ENCODE assay signal across 13 cellular contexts in the genomic region with DNA sequence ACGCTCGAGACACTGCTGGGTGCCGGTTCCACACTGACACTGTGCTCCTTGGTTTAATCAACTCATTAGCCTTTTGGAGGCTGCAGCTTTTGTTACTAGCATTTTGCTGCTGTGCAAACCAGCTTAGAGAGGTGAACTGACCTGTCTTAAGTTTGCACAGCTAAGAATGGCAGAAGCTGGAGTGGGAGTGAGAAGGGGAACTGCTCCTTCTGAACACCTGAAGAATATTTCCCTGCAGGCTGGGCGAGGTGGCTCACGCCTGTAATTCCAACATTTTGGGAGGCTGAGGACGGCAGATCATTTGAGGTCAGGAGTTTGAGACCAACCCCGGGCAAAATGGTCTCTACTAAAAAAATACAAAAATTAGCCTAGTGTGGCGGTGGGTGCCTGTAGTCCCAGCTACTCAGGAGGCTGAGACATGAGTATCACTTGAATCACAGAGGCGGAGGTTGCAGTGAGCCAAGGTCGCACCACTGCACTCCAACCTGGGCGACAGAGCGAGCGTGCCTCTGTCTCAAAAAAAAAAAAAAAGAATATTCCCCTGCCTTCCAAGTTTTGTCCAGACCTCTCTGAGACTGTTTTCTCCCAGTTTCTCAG. TPM values are rescaled to one million over a fixed set of nuclear protein-coding genes. Genes with fewer than 3 reads are reported as not detected.
DNase-seq lines count a peak whose midpoint lies in the region; ATAC-seq and TF ChIP-seq lines count a peak whose summit lies in the region.
"Had no signal": no experiment of that assay in that cellular context is flagged by ENCODE, and none has a peak within 500 bp of the region (broad histone marks: within the 10 kb centered on the region; RNA-seq: fewer than 3 reads in every experiment).

No MANE protein-coding gene starts in this region.

- 86% methylated on average over 5 to 13 of the region's 13 CpGs for WGBS in gastroesophageal sphincter (ENCODE audit: low coverage in 1 of 2), 2 donors
- 72% methylated on average over 13 of the region's 13 CpGs for WGBS in suprapubic skin
- 92 to 93% methylated on average over 13 of the region's 13 CpGs for WGBS in aorta, 2 donors

- H3K9me3 Mint-ChIP-seq in activated CD8-positive, alpha-beta T cell treated with anti-CD3 and anti-CD28 coated beads, Interleukin-2, amount 10 ng/mL, durations not matched to agents 7 days and 5 days (ENCODE audit: insufficient read depth): no peaks in the 10 kb centered on the region
- no peaks in the 10 kb centered on the region for H3K9me3 Mint-ChIP-seq in activated CD8-positive, alpha-beta T cell treated with anti-CD3 and anti-CD28 coated beads for 36 hours
- H3K9me3 Mint-ChIP-seq: activated CD4-positive, alpha-beta T cell treated with anti-CD3 and anti-CD28 coated beads, Interleukin-2, amount 10 ng/mL, durations not matched to agents 24 days and 14 days had no signal

- H3K27ac ChIP-seq in RWPE2 (ENCODE audit: poor library complexity, severe bottlenecking) (peak overlapping the region; percentile 87), gastroesophageal sphincter (peak overlapping the region in 3 of 4 donors; percentile 99 to 100 (median 100)), suprapubic skin (peak overlapping the region; percentile 96), aorta (ENCODE audit: low read depth in 1 of 2, low read length in 2 of 2) (no peak overlapping the region)

- H3K27me3 ChIP-seq in RWPE2 (ENCODE audit: insufficient read depth, poor library complexity, severe bottlenecking) (no peaks in the 10 kb centered on the region), gastroesophageal sphincter (no peaks in the 10 kb centered on the region), suprapubic skin (no peaks in the 10 kb centered on the region), aorta (ENCODE audit: control insufficient read depth in 1 of 2, insufficient read depth in 2 of 2, low read length in 1 of 2) (no peaks in the 10 kb centered on the region)

- TF ChIP-seq CTCF in activated CD8-positive, alpha-beta T cell treated with anti-CD3 and anti-CD28 coated beads for 36 hours (IDR thresholded peaks at IDR 0.05): no peak
- TF ChIP-seq CTCF in RWPE2 (IDR thresholded peaks at IDR 0.05; ENCODE audit: poor library complexity, severe bottlenecking): no peak
- no peak for TF ChIP-seq CTCF in gastroesophageal sphincter (IDR thresholded peaks at IDR 0.05)
- TF ChIP-seq CTCF in suprapubic skin (IDR thresholded peaks at IDR 0.05): no peak

- peaks cover 27% of the 10 kb centered on the region for H3K36me3 Mint-ChIP-seq in activated CD8-positive, alpha-beta T cell treated with anti-CD3 and anti-CD28 coated beads, Interleukin-2, amount 10 ng/mL, durations not matched to agents 7 days and 5 days (ENCODE audit: low read depth)
- peaks cover 26% of the 10 kb centered on the region for H3K36me3 Mint-ChIP-seq in activated CD8-positive, alpha-beta T cell treated with anti-CD3 and anti-CD28 coated beads for 36 hours (ENCODE audit: low read depth)

- H3K4me1 ChIP-seq in RWPE2 (ENCODE audit: insufficient read depth, poor library complexity, severe bottlenecking) (no peaks in the 10 kb centered on the region), gastroesophageal sphincter (peaks cover 0 to 30% (median 8%) of the 10 kb centered on the region in 3 donors), suprapubic skin (peaks cover 23% of the 10 kb centered on the region), aorta (ENCODE audit: control insufficient read depth in 1 of 2, insufficient read depth in 2 of 2, low read length in 2 of 2) (no peaks in the 10 kb centered on the region)

- no peak for DNase-seq in activated CD8-positive, alpha-beta T cell treated with anti-CD3 and anti-CD28 coated beads, Interleukin-2, amount 10 ng/mL, durations not matched to agents 7 days and 5 days
- no peak for DNase-seq in activated CD8-positive, alpha-beta T cell treated with anti-CD3 and anti-CD28 coated beads for 36 hours
- DNase-seq in RWPE2 (ENCODE audit: low spot score) (no peak), suprapubic skin (ENCODE audit: low spot score in 2 of 2) (no peak), aorta (no peak), dermis blood vessel endothelial cell (no peak)
- DNase-seq: activated CD4-positive, alpha-beta T cell treated with anti-CD3 and anti-CD28 coated beads, Interleukin-2, amount 10 ng/mL, durations not matched to agents 24 days and 14 days; cortex of kidney; foreskin melanocyte; T-cell had no signal

- H3K4me3 ChIP-seq in RWPE2 (ENCODE audit: severe bottlenecking) (no peak overlapping the region), gastroesophageal sphincter (peak overlapping the region in 1 of 2 donors; percentile 97), suprapubic skin (peak overlapping the region; percentile 75), aorta (ENCODE audit: low read length in 2 of 2) (no peak overlapping the region)

- H3K9me3 ChIP-seq in RWPE2 (ENCODE audit: severe bottlenecking) (no peaks in the 10 kb centered on the region), gastroesophageal sphincter (peaks cover 0 to 4% (median 0%) of the 10 kb centered on the region in 3 donors), suprapubic skin (no peaks in the 10 kb centered on the region), aorta (ENCODE audit: control insufficient read depth, low read length) (no peaks in the 10 kb centered on the region)
- H3K9me3 ChIP-seq: thoracic aorta had no signal

- peak overlapping the region; percentile 63 for H3K27ac Mint-ChIP-seq in activated CD8-positive, alpha-beta T cell treated with anti-CD3 and anti-CD28 coated beads, Interleukin-2, amount 10 ng/mL, durations not matched to agents 7 days and 5 days
- H3K27ac Mint-ChIP-seq in activated CD8-positive, alpha-beta T cell treated with anti-CD3 and anti-CD28 coated beads for 36 hours: no peak overlapping the region

- no peak for ATAC-seq in activated CD8-positive, alpha-beta T cell treated with anti-CD3 and anti-CD28 coated beads, Interleukin-2, amount 10 ng/mL, durations not matched to agents 7 days and 5 days
- ATAC-seq in activated CD8-positive, alpha-beta T cell treated with anti-CD3 and anti-CD28 coated beads for 36 hours: no peak
- ATAC-seq in RWPE2 (ENCODE audit: low read depth) (no peak), gastroesophageal sphincter (no peak), aorta (ENCODE audit: low FRiP score) (no peak), HG02678 (IDR thresholded peaks at IDR 0.05; ENCODE audit: unreplicated experiment) (no peak)
- ATAC-seq: T-cell had no signal

- POLR2A ChIA-PET in activated CD8-positive, alpha-beta T cell treated with anti-CD3 and anti-CD28 coated beads, Interleukin-2, amount 10 ng/mL, durations not matched to agents 7 days and 5 days (lab: Charles Lee): no interaction called here
- POLR2A ChIA-PET in activated CD8-positive, alpha-beta T cell treated with anti-CD3 and anti-CD28 coated beads for 36 hours (lab: Charles Lee): interaction anchor here (1.5 kb wide), 1 partner anchor 12 kb away, joined by 3 read pairs; no protein-coding TSS in a partner anchor

- H3K4me1 Mint-ChIP-seq in activated CD8-positive, alpha-beta T cell treated with anti-CD3 and anti-CD28 coated beads, Interleukin-2, amount 10 ng/mL, durations not matched to agents 7 days and 5 days (ENCODE audit: low read depth): peaks cover 32% of the 10 kb centered on the region
- peaks cover 17% of the 10 kb centered on the region for H3K4me1 Mint-ChIP-seq in activated CD8-positive, alpha-beta T cell treated with anti-CD3 and anti-CD28 coated beads for 36 hours (ENCODE audit: low read depth)

- TF ChIP-seq POLR2A in gastroesophageal sphincter (IDR thresholded peaks at IDR 0.05) (peak in 1 of 2 donors; percentile 4), suprapubic skin (IDR thresholded peaks at IDR 0.05) (no peak)

- H3K36me3 ChIP-seq in RWPE2 (ENCODE audit: low read depth) (peaks cover 28% of the 10 kb centered on the region), gastroesophageal sphincter (peaks cover 0 to 25% of the 10 kb centered on the region in 2 donors), suprapubic skin (peaks cover 19% of the 10 kb centered on the region), aorta (ENCODE audit: control insufficient read depth in 1 of 2, insufficient read depth in 2 of 2, low read length in 1 of 2) (no peaks in the 10 kb centered on the region)

- no peaks in the 10 kb centered on the region for H3K27me3 Mint-ChIP-seq in activated CD8-positive, alpha-beta T cell treated with anti-CD3 and anti-CD28 coated beads, Interleukin-2, amount 10 ng/mL, durations not matched to agents 7 days and 5 days (ENCODE audit: low read depth)
- no peaks in the 10 kb centered on the region for H3K27me3 Mint-ChIP-seq in activated CD8-positive, alpha-beta T cell treated with anti-CD3 and anti-CD28 coated beads for 36 hours
- H3K27me3 Mint-ChIP-seq: activated CD4-positive, alpha-beta T cell treated with anti-CD3 and anti-CD28 coated beads, Interleukin-2, amount 10 ng/mL, durations not matched to agents 24 days and 14 days; T-cell had no signal

- CTCF ChIA-PET in activated CD8-positive, alpha-beta T cell treated with anti-CD3 and anti-CD28 coated beads, Interleukin-2, amount 10 ng/mL, durations not matched to agents 7 days and 5 days (lab: Charles Lee): interaction anchor here (0.8 to 2.6 kb wide), 2 partner anchors 26 to 268 kb away, joined by 3 to 5 read pairs; no protein-coding TSS in a partner anchor
- CTCF ChIA-PET in activated CD8-positive, alpha-beta T cell treated with anti-CD3 and anti-CD28 coated beads for 36 hours (lab: Charles Lee): no interaction called here

- H3K4me3 Mint-ChIP-seq in activated CD8-positive, alpha-beta T cell treated with anti-CD3 and anti-CD28 coated beads, Interleukin-2, amount 10 ng/mL, durations not matched to agents 7 days and 5 days: no peak overlapping the region
- H3K4me3 Mint-ChIP-seq in activated CD8-positive, alpha-beta T cell treated with anti-CD3 and anti-CD28 coated beads for 36 hours: no peak overlapping the region

- intact Hi-C loops in activated CD8-positive, alpha-beta T cell treated with anti-CD3 and anti-CD28 coated beads for 36 hours (cut with micrococcal nuclease): no loop called here
- intact Hi-C loops in aorta (cut with DNase I): loop anchor here (10.0 kb wide), 3 partner anchors 79 to 199 kb away; no protein-coding TSS in a partner anchor

- TF ChIP-seq EP300 in gastroesophageal sphincter (IDR thresholded peaks at IDR 0.05) (no peak), suprapubic skin (IDR thresholded peaks at IDR 0.05) (no peak)

RNA-seq across cellular contexts. Expression of gene CEBPB, which starts 5.0 kb away (rescaled TPM):
- 10 to 100 TPM; 28.8 to 32.0 TPM for total RNA-seq in activated CD8-positive, alpha-beta T cell treated with anti-CD3 and anti-CD28 coated beads, Interleukin-2, amount 10 ng/mL, durations not matched to agents 7 days and 5 days
- 10 to 100 TPM; 27.2 to 28.4 TPM for total RNA-seq in activated CD8-positive, alpha-beta T cell treated with anti-CD3 and anti-CD28 coated beads for 36 hours
- total RNA-seq in gastroesophageal sphincter (100 to 1,000 TPM in 3 of 4 donors, 10 to 100 TPM in 1; 85.2 to 125 (median 108) TPM), suprapubic skin (10 to 100 TPM; 43.2 to 83.9 (median 69.2) TPM), aorta (100 to 1,000 TPM in 1 of 2 donors, 10 to 100 TPM in 1; 57.8 to 141 TPM), dermis blood vessel endothelial cell (18.4 and 29.1 TPM in 2 replicates)
- 10 to 100 TPM; 15.8 to 43.6 TPM for polyA plus RNA-seq in aorta

RNA-seq across cellular contexts. Expression of gene PEDS1, which starts 42.1 kb away (rescaled TPM):
- 10 to 100 TPM; 28.7 to 30.2 TPM for total RNA-seq in activated CD8-positive, alpha-beta T cell treated with anti-CD3 and anti-CD28 coated beads, Interleukin-2, amount 10 ng/mL, durations not matched to agents 7 days and 5 days
- total RNA-seq in activated CD8-positive, alpha-beta T cell treated with anti-CD3 and anti-CD28 coated beads for 36 hours: 10 to 100 TPM; 16.0 to 17.3 TPM
- total RNA-seq in gastroesophageal sphincter (10 to 100 TPM; 24.1 to 46.3 (median 31.8) TPM), suprapubic skin (10 to 100 TPM; 30.5 to 82.2 (median 57.3) TPM), aorta (10 to 100 TPM; 17.2 to 22.6 TPM), dermis blood vessel endothelial cell (17.2 and 20.8 TPM in 2 replicates)
- 10 to 100 TPM in 1 of 2 donors, 1 to 10 TPM in 1; 6.5 to 13.9 TPM for polyA plus RNA-seq in aorta

Comparison
In these comparisons a context has a peak if more than half of its experiments do, and no peak if none do; other contexts are left out.
1. H3K27ac ChIP-seq: peak in RWPE2 (single experiment), gastroesophageal sphincter (3 of 4) and suprapubic skin (single experiment); none in aorta (0 of 2).